Comparison of ENCODE assay signal across 8 cellular contexts in genomic region chr7:92813390-92814024, GRCh38. TPM values are rescaled to one million over a fixed set of nuclear protein-coding genes. Genes with fewer than 3 reads are reported as not detected.
DNase-seq lines count a peak whose midpoint lies in the region; ATAC-seq, FAIRE-seq and TF ChIP-seq lines count a peak whose summit lies in the region.

No MANE protein-coding gene starts in this region.

- ATAC-seq in GM19468 (IDR thresholded peaks at IDR 0.05; ENCODE audit: extremely low read depth, unreplicated experiment) = peak; percentile 18
- peak; percentile 31 for ATAC-seq in HG03469 (IDR thresholded peaks at IDR 0.05; ENCODE audit: unreplicated experiment)
- peak; percentile 68 to 77 for ATAC-seq in activated T-cell treated with anti-CD3 and anti-CD28 coated beads, Interleukin-2, amount 50 U/mL, for 72 hours (replicated peaks in 1 of 2)

- peaks cover 0 to 6% of the 10 kb centered on the region in 2 donors for H3K9me3 Mint-ChIP-seq in activated T-cell treated with anti-CD3 and anti-CD28 coated beads, Interleukin-2, amount 50 U/mL, for 72 hours
- peaks cover 3 to 8% (median 6%) of the 10 kb centered on the region in 7 donors for H3K9me3 Mint-ChIP-seq in CD14-positive monocyte

- H3K79me2 ChIP-seq in DOHH2 (ENCODE audit: control insufficient read depth, low read length) = peaks cover 86% of the 10 kb centered on the region
- H3K79me2 ChIP-seq in smooth muscle cell (ENCODE audit: low read depth) = peaks cover 100% of the 10 kb centered on the region

- H3K27me3 Mint-ChIP-seq in activated T-cell treated with anti-CD3 and anti-CD28 coated beads, Interleukin-2, amount 50 U/mL, for 72 hours (ENCODE audit: low read depth) = no peaks in the 10 kb centered on the region
- H3K27me3 Mint-ChIP-seq in CD14-positive monocyte (ENCODE audit: low read depth in 3 of 3) = no peaks in the 10 kb centered on the region

- H3K9ac ChIP-seq in smooth muscle cell (ENCODE audit: low read depth) = no peak overlapping the region

- peak overlapping the region; percentile 95 for H3K27ac Mint-ChIP-seq in activated T-cell treated with anti-CD3 and anti-CD28 coated beads, Interleukin-2, amount 50 U/mL, for 72 hours
- H3K27ac Mint-ChIP-seq in CD14-positive monocyte = no peak overlapping the region

- intact Hi-C loops in CD14-positive monocyte (cut with micrococcal nuclease) = no loop called here

- H3K4me3 ChIP-seq in DOHH2 (ENCODE audit: low read length) = peak overlapping the region; percentile 69
- H3K4me3 ChIP-seq in smooth muscle cell = no peak overlapping the region

- no peaks in the 10 kb centered on the region for H3K9me2 ChIP-seq in DOHH2 (replicated peaks; ENCODE audit: control insufficient read depth, low read length)

- 56% methylated on average over 4 of the region's 4 CpGs for WGBS in smooth muscle cell (ENCODE audit: low lambda C conversion rate)

- peak in 1 of 2 donors; percentile 39 for DNase-seq in activated T-cell treated with anti-CD3 and anti-CD28 coated beads, Interleukin-2, amount 50 U/mL, for 72 hours
- DNase-seq in smooth muscle cell (lab: John Stamatoyannopoulos, UW; ENCODE audit: unreplicated experiment) (no peak), NCI-H524 treated with DMSO at 0.1 percent for 48 hours (lab: John Stamatoyannopoulos, UW) (no peak), frontal cortex (ENCODE audit: low spot score in 2 of 2) (no peak), CD14-positive monocyte (ENCODE audit: low spot score) (no peak)

- TF ChIP-seq CTCF in DOHH2 (IDR thresholded peaks at IDR 0.05; ENCODE audit: low read depth, low read length, poor library complexity, severe bottlenecking) (no peak), smooth muscle cell (IDR thresholded peaks at IDR 0.05; ENCODE audit: borderline replicate concordance, insufficient read depth, poor library complexity, severe bottlenecking) (no peak), CD14-positive monocyte (IDR thresholded peaks at IDR 0.05) (no peak)

- H3K9me3 ChIP-seq in DOHH2 (ENCODE audit: control insufficient read depth, insufficient read depth, low read length) (peaks cover 9% of the 10 kb centered on the region; the same call in 1 of the 2 replicates), smooth muscle cell (replicated peaks; ENCODE audit: low read depth) (no peaks in the 10 kb centered on the region)

- peak overlapping the region; percentile 93 for H3K27ac ChIP-seq in DOHH2 (ENCODE audit: low read depth, low read length)
- peak overlapping the region; percentile 53 for H3K27ac ChIP-seq in smooth muscle cell (ENCODE audit: low read depth)

- H3K27me3 ChIP-seq in DOHH2 (ENCODE audit: control insufficient read depth, low read length) (no peaks in the 10 kb centered on the region), smooth muscle cell (ENCODE audit: low read depth) (no peaks in the 10 kb centered on the region)

- no peak overlapping the region for H2AFZ ChIP-seq in smooth muscle cell (ENCODE audit: low read depth)

- H3F3A ChIP-seq in DOHH2 (ENCODE audit: control insufficient read depth, insufficient read depth) = peaks cover 39% of the 10 kb centered on the region
- H3F3A ChIP-seq in smooth muscle cell (ENCODE audit: low read depth) = peaks cover 4% of the 10 kb centered on the region

- H3K4me1 Mint-ChIP-seq in activated T-cell treated with anti-CD3 and anti-CD28 coated beads, Interleukin-2, amount 50 U/mL, for 72 hours (ENCODE audit: low read depth) = peaks cover 95% of the 10 kb centered on the region
- H3K4me1 Mint-ChIP-seq in CD14-positive monocyte = peaks cover 22% of the 10 kb centered on the region

- H3K4me3 Mint-ChIP-seq in activated T-cell treated with anti-CD3 and anti-CD28 coated beads, Interleukin-2, amount 50 U/mL, for 72 hours = peak overlapping the region; percentile 73 to 79
- no peak overlapping the region for H3K4me3 Mint-ChIP-seq in CD14-positive monocyte

- peaks cover 63% of the 10 kb centered on the region for H3K36me3 ChIP-seq in DOHH2 (ENCODE audit: control insufficient read depth, low read length)
- peaks cover 9% of the 10 kb centered on the region for H3K36me3 ChIP-seq in smooth muscle cell (ENCODE audit: low read depth)

- H3K4me2 ChIP-seq in DOHH2 (ENCODE audit: low read length) = peak overlapping the region; percentile 71
- peak overlapping the region; percentile 10 for H3K4me2 ChIP-seq in smooth muscle cell

- peaks cover 95% of the 10 kb centered on the region for H3K4me1 ChIP-seq in DOHH2 (ENCODE audit: control insufficient read depth, low read length)
- H3K4me1 ChIP-seq in smooth muscle cell (ENCODE audit: low read depth) = peaks cover 7% of the 10 kb centered on the region

- H4K20me1 ChIP-seq in DOHH2 (ENCODE audit: control insufficient read depth, insufficient read depth, low read depth, low read length) (no peaks in the 10 kb centered on the region), smooth muscle cell (ENCODE audit: low read depth) (peaks cover 91% of the 10 kb centered on the region)

- peaks cover 14 to 37% of the 10 kb centered on the region in 2 donors for H3K36me3 Mint-ChIP-seq in activated T-cell treated with anti-CD3 and anti-CD28 coated beads, Interleukin-2, amount 50 U/mL, for 72 hours (ENCODE audit: insufficient read depth in 2 of 2)
- H3K36me3 Mint-ChIP-seq in CD14-positive monocyte = peaks cover 0 to 2% of the 10 kb centered on the region in 2 donors

- no peak for FAIRE-seq in frontal cortex (lab: Jason Lieb, UNC)

RNA-seq across cellular contexts. Expression of gene CDK6, which starts 22.9 kb away (rescaled TPM):
- total RNA-seq in activated T-cell treated with anti-CD3 and anti-CD28 coated beads, Interleukin-2, amount 50 U/mL, for 72 hours = 100 to 1,000 TPM; 213 to 256 TPM
- 99.2 and 118 TPM in 2 replicates for total RNA-seq in smooth muscle cell
- polyA plus RNA-seq in smooth muscle cell = 26.7 and 34.2 TPM in 2 replicates
- 10.2 TPM for total RNA-seq in frontal cortex
- polyA plus RNA-seq in CD14-positive monocyte = 1 to 10 TPM; 3.4 to 4.3 TPM

Comparison
In these comparisons a context has a peak if more than half of its experiments do, and no peak if none do; other contexts are left out.
1. ATAC-seq: peak in every context shown above with its lines; median percentile 72 in activated T-cell treated with anti-CD3 and anti-CD28 coated beads, Interleukin-2, amount 50 U/mL, for 72 hours; 31 in HG03469; 18 in GM19468.
2. H3K4me3 Mint-ChIP-seq: peak in activated T-cell treated with anti-CD3 and anti-CD28 coated beads, Interleukin-2, amount 50 U/mL, for 72 hours (2 of 2); none in CD14-positive monocyte (0 of 2).